In the genomic region with DNA sequence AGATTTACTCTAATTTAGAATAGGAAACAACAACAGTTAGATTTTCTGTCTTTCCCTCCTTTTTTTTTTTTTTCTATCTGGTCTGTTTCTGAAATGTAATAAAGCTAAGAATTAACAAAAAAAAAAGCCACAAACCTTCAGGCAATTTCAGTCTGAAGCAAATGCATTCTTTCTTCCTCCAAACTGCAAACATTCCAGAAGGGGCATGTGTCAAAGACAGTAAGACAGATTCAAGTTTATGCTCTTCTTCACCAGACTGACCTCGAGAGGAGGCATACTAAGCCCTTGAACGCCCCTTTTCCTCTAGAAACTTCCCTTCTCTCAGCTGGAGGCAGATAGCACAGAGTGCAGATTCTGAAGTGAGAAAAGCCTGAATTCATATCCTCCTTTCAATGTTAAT, we compare ENCODE assay signal across 19 cellular contexts.
"Had no signal": no experiment of that assay in that cellular context is flagged by ENCODE, and none has a peak within 500 bp of the region (broad histone marks: within the 10 kb centered on the region; RNA-seq: fewer than 3 reads in every experiment).

No MANE protein-coding gene starts in this region.

- DNase-seq: KBM-7, MG63, NCI-H1092, NCI-H1436, NCI-H187, NCI-H2029, NCI-H2081 treated with DMSO at 0.1 percent for 48 hours, NCI-H2171, NCI-H226, NCI-H446, NCI-H510A, NCI-H524 treated with DMSO at 0.1 percent for 48 hours, NCI-H69, NCI-H774, SHP77 treated with DMSO at 0.1 percent for 48 hours, SJCRH30, T-cell had no signal

- H3K36me3 ChIP-seq: MG63, SJCRH30 had no signal

- H3K27ac ChIP-seq: SJCRH30, SK-N-MC had no signal

- H3K4me3 ChIP-seq: MG63, SJCRH30, SK-N-MC had no signal

- H3K27me3 ChIP-seq: MG63, SJCRH30 had no signal

- ATAC-seq: Right ventricle myocardium inferior, T-cell had no signal

- H3K4me1 ChIP-seq: SJCRH30 had no signal
